In genomic region chr6:135162678-135163439, GRCh38 we compare ENCODE assay signal across 8 cellular contexts. TPM values are rescaled to one million over a fixed set of nuclear protein-coding genes. Genes with fewer than 3 reads are reported as not detected.
DNase-seq lines count a peak whose midpoint lies in the region; ATAC-seq and TF ChIP-seq lines count a peak whose summit lies in the region.

No MANE protein-coding gene starts in this region.

- H3K36me3 ChIP-seq in MM.1S (replicated peaks; ENCODE audit: insufficient read depth, low read length) = no peaks in the 10 kb centered on the region

- H3K9me2 ChIP-seq in MM.1S (replicated peaks; ENCODE audit: insufficient read depth, low read length) = no peaks in the 10 kb centered on the region

- no peaks in the 10 kb centered on the region for H3K27me3 ChIP-seq in MM.1S (replicated peaks; ENCODE audit: insufficient read depth, low read length)

- peaks cover 2% of the 10 kb centered on the region for H3K27me3 Mint-ChIP-seq in glutamatergic neuron (ENCODE audit: unreplicated experiment)

- H3K9me3 ChIP-seq in MM.1S (replicated peaks; ENCODE audit: insufficient read depth, low read length) = no peaks in the 10 kb centered on the region

- TF ChIP-seq CTCF in AG09309 (IDR thresholded peaks at IDR 0.05; ENCODE audit: control insufficient read depth, insufficient read depth, low read depth, low read length, missing control alignments) (peak; percentile 71), MM.1S (IDR thresholded peaks at IDR 0.05; ENCODE audit: low read length) (peak; percentile 84), glutamatergic neuron (IDR thresholded peaks at IDR 0.05; ENCODE audit: partially characterized antibody, unreplicated experiment) (peak; percentile 94)

- H3F3A ChIP-seq in MM.1S (ENCODE audit: insufficient read depth, low read length) = peaks cover 9% of the 10 kb centered on the region; the same call in 1 of the 2 replicates

- H3K4me3 Mint-ChIP-seq in glutamatergic neuron (ENCODE audit: unreplicated experiment) = no peak overlapping the region

- H3K4me1 Mint-ChIP-seq in glutamatergic neuron (ENCODE audit: low read depth, unreplicated experiment) = no peaks in the 10 kb centered on the region

- no peaks in the 10 kb centered on the region for H3K36me3 Mint-ChIP-seq in glutamatergic neuron (ENCODE audit: unreplicated experiment)

- H3K27ac ChIP-seq in MM.1S (ENCODE audit: low read length) = peak overlapping the region; percentile 0; the same call in 1 of the 2 replicates

- ATAC-seq in GM18867 (IDR thresholded peaks at IDR 0.05; ENCODE audit: unreplicated experiment) (peak; percentile 7), GM21737 (IDR thresholded peaks at IDR 0.05; ENCODE audit: unreplicated experiment) (no peak)

- no peaks in the 10 kb centered on the region for H3K9me3 Mint-ChIP-seq in glutamatergic neuron (ENCODE audit: unreplicated experiment)

- DNase-seq in AG09309 (ENCODE audit: low read depth) = no peak
- peak; percentile 43 for DNase-seq in MM.1S
- peak; percentile 12 for DNase-seq in activated T-cell treated with anti-CD3 and anti-CD28 coated beads for 24 hours (ENCODE audit: low read depth)
- DNase-seq in glutamatergic neuron = peak; percentile 84
- peak; percentile 54 to 62 for DNase-seq in stimulated activated CD4-positive, alpha-beta T cell treated with anti-CD3 and anti-CD28 coated beads, Interleukin-2, amount 100 ng/mL, for 48 hours
- DNase-seq in occipital lobe (lab: John Stamatoyannopoulos, UW) = no peak

- peak overlapping the region; percentile 69 for H3K4me2 ChIP-seq in MM.1S (ENCODE audit: low read depth, low read length)

- H3K9ac ChIP-seq in MM.1S (ENCODE audit: low read length) = no peak overlapping the region

- no peak overlapping the region for H3K27ac Mint-ChIP-seq in glutamatergic neuron (ENCODE audit: unreplicated experiment)

- no peaks in the 10 kb centered on the region for H4K20me1 ChIP-seq in MM.1S (ENCODE audit: insufficient read depth, low read length)

- H2AFZ ChIP-seq in MM.1S (ENCODE audit: low read length) = peak overlapping the region; percentile 65

- peaks cover 8% of the 10 kb centered on the region; the same call in 1 of the 2 replicates for H3K4me1 ChIP-seq in MM.1S (ENCODE audit: low read length)

- H3K4me3 ChIP-seq in AG09309 (ENCODE audit: control insufficient read depth, low read depth, low read length) = no peak overlapping the region
- peak overlapping the region; percentile 30; the same call in 1 of the 2 replicates for H3K4me3 ChIP-seq in MM.1S (ENCODE audit: low read length)

- no peaks in the 10 kb centered on the region for H3K79me2 ChIP-seq in MM.1S (ENCODE audit: low read length)

RNA-seq across cellular contexts. Expression of gene MYB, which starts 18.2 kb away (rescaled TPM):
- 0.56 TPM for total RNA-seq in glutamatergic neuron (ENCODE audit: unreplicated experiment)
- 1.7 TPM for total RNA-seq in occipital lobe

Comparison
In these comparisons a context has a peak if more than half of its experiments do, and no peak if none do; other contexts are left out.
1. DNase-seq: peak in MM.1S (single experiment), activated T-cell treated with anti-CD3 and anti-CD28 coated beads for 24 hours (single experiment), glutamatergic neuron (single experiment) and stimulated activated CD4-positive, alpha-beta T cell treated with anti-CD3 and anti-CD28 coated beads, Interleukin-2, amount 100 ng/mL, for 48 hours (2 of 2); none in AG09309 (single experiment) and occipital lobe (single experiment).
2. Peak in every context shown above with its lines, with median percentiles within 50 percentile points of each other: CTCF ChIP-seq.